ENCODE assay signal across 18 cellular contexts in the genomic region with DNA sequence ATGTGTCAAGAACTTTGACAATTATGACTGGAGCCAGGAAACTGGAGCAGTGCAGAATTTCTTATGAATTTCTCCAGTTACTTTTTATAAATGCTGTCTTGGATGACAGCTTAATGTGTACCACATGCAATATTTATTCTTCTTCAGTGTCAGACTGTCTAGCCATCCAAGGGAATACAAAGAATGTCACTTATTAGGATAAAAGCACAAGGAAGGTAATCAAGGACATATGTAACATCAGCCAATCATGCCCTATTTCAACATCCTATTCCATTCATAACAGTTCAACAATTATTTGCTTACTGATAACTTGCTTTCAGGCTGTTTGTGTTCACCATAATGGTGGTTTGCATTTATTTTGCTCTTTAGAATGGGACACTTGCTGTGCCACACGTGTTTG.
"Had no signal": no experiment of that assay in that cellular context is flagged by ENCODE, and none has a peak within 500 bp of the region (broad histone marks: within the 10 kb centered on the region; RNA-seq: fewer than 3 reads in every experiment).

No MANE protein-coding gene starts in this region.

- H3K4me3 Mint-ChIP-seq: naive thymus-derived CD4-positive, alpha-beta T cell; neural crest cell had no signal

- H3K9me3 Mint-ChIP-seq: naive thymus-derived CD4-positive, alpha-beta T cell; neural crest cell had no signal

- H3K9me3 ChIP-seq: gastroesophageal sphincter, right atrium auricular region, suprapubic skin, thyroid gland, upper lobe of left lung, uterus had no signal

- DNase-seq: effector memory CD4-positive, alpha-beta T cell; glutamatergic neuron; islet precursor cell; mammary epithelial cell; naive thymus-derived CD4-positive, alpha-beta T cell; posterior cingulate gyrus; small intestine; stimulated activated CD4-positive, alpha-beta T cell treated with anti-CD3 and anti-CD28 coated beads, Interleukin-12 subunit alpha, Interleukin-12 subunit beta, amount 100 ng/mL, for 4 hours; stimulated activated naive CD8-positive, alpha-beta T cell treated with anti-CD3 and anti-CD28 coated beads, Interleukin-15, Interleukin-2, amounts not matched to agents 100 U/mL and 50 U/mL, for 24 hours; thyroid gland; upper lobe of left lung; uterus had no signal

- H3K36me3 ChIP-seq: right atrium auricular region, suprapubic skin, thyroid gland, upper lobe of left lung, uterus had no signal

- ATAC-seq: esophagus mucosa; gastroesophageal sphincter; left lobe of liver; naive thymus-derived CD4-positive, alpha-beta T cell; stimulated activated naive CD8-positive, alpha-beta T cell treated with anti-CD3 and anti-CD28 coated beads, Interleukin-15, Interleukin-2, amounts not matched to agents 100 U/mL and 50 U/mL, for 24 hours had no signal

- H3K27ac ChIP-seq: gastroesophageal sphincter, right atrium auricular region, suprapubic skin, thyroid gland, upper lobe of left lung, uterus had no signal

- H3K4me1 Mint-ChIP-seq: naive thymus-derived CD4-positive, alpha-beta T cell; neural crest cell had no signal

- H3K27me3 ChIP-seq: gastroesophageal sphincter, right atrium auricular region, suprapubic skin, thyroid gland, upper lobe of left lung, uterus had no signal

- H3K27ac Mint-ChIP-seq: naive thymus-derived CD4-positive, alpha-beta T cell had no signal

- H3K27me3 Mint-ChIP-seq: naive thymus-derived CD4-positive, alpha-beta T cell had no signal

- H3K4me3 ChIP-seq: gastroesophageal sphincter, right atrium auricular region, suprapubic skin, thyroid gland, upper lobe of left lung, uterus had no signal

- H3K4me1 ChIP-seq: gastroesophageal sphincter, right atrium auricular region, suprapubic skin, upper lobe of left lung, uterus had no signal
